In the genomic region with DNA sequence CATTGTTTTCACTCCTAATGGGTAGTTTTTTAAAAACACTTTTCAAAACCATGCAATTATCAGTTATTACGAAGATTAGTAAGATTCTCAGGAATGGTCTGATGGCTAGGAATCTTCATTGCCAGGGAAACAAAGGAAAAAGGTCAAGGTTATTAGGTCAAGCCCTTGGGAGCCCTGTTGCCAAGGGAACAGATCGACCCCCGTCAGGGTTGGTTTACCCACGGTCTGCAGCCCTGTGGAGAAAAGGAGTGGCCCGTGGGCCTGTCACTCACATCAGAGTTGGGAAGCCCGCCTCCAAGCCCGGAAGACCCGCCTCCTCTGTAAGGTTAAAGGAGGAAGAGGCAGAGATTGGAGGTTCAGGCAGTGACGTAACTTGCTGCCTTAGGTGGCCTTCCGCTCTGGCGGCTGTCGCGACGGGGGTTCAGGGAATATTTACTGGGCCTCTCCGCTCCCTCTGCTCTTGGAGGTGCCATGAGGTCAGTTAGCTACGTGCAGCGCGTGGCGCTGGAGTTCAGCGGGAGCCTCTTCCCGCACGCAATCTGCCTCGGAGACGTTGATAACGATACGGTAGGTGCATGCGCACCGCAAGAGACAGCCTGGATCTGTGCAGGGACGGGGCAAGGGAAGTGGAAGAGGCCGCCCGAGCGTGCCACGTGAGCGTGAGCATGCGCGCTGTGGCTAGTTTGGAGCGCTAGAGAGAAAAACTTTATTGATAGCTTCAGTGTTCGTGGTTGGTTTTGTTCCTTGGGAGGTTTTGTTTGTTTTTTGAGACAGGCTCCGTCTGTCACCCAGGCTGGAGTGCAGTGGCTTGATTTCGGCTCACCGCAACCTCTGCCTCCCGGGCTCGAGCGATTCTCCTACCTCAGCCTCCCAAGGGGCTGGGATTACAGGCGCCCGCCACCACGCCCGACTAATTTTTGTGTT, we compare ENCODE assay signal across 1 cellular context.
TF ChIP-seq lines count a peak whose summit lies in the region.

Gene ITFG2 (plus strand): TSS at position 379 of the 924 bp plus-strand sequence. CDS start 93 bp downstream, at position 472.

TF ChIP-seq in K562, 482 proteins besides CTCF, POLR2A, EP300 and RAD21 (continued from another document and continues in another):
- TF ChIP-seq, protein P1, sequence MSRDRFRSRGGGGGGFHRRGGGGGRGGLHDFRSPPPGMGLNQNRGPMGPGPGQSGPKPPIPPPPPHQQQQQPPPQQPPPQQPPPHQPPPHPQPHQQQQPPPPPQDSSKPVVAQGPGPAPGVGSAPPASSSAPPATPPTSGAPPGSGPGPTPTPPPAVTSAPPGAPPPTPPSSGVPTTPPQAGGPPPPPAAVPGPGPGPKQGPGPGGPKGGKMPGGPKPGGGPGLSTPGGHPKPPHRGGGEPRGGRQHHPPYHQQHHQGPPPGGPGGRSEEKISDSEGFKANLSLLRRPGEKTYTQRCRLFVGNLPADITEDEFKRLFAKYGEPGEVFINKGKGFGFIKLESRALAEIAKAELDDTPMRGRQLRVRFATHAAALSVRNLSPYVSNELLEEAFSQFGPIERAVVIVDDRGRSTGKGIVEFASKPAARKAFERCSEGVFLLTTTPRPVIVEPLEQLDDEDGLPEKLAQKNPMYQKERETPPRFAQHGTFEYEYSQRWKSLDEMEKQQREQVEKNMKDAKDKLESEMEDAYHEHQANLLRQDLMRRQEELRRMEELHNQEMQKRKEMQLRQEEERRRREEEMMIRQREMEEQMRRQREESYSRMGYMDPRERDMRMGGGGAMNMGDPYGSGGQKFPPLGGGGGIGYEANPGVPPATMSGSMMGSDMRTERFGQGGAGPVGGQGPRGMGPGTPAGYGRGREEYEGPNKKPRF (IDR thresholded peaks at IDR 0.05; ENCODE audit: low read depth, low read length) = no peak
- no peak for TF ChIP-seq SMC3 (conservative IDR thresholded peaks at IDR 0.05; ENCODE audit: insufficient read depth, low read depth, low read length)
- no peak for TF ChIP-seq PTRF (tag; IDR thresholded peaks at IDR 0.05)
- TF ChIP-seq, protein P2, sequence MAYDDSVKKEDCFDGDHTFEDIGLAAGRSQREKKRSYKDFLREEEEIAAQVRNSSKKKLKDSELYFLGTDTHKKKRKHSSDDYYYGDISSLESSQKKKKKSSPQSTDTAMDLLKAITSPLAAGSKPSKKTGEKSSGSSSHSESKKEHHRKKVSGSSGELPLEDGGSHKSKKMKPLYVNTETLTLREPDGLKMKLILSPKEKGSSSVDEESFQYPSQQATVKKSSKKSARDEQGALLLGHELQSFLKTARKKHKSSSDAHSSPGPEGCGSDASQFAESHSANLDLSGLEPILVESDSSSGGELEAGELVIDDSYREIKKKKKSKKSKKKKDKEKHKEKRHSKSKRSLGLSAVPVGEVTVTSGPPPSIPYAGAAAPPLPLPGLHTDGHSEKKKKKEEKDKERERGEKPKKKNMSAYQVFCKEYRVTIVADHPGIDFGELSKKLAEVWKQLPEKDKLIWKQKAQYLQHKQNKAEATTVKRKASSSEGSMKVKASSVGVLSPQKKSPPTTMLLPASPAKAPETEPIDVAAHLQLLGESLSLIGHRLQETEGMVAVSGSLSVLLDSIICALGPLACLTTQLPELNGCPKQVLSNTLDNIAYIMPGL (CRISPR knock-in tag; IDR thresholded peaks at IDR 0.05) = no peak
- TF ChIP-seq IFI16 (CRISPR knock-in tag; IDR thresholded peaks at IDR 0.05) = no peak
- TF ChIP-seq ZKSCAN8 (CRISPR knock-in tag; IDR thresholded peaks at IDR 0.05) = no peak
- TF ChIP-seq MEF2D (tag; conservative IDR thresholded peaks at IDR 0.05; ENCODE audit: low read depth) = no peak
- TF ChIP-seq, protein P3, sequence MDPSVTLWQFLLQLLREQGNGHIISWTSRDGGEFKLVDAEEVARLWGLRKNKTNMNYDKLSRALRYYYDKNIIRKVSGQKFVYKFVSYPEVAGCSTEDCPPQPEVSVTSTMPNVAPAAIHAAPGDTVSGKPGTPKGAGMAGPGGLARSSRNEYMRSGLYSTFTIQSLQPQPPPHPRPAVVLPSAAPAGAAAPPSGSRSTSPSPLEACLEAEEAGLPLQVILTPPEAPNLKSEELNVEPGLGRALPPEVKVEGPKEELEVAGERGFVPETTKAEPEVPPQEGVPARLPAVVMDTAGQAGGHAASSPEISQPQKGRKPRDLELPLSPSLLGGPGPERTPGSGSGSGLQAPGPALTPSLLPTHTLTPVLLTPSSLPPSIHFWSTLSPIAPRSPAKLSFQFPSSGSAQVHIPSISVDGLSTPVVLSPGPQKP (CRISPR knock-in tag; IDR thresholded peaks at IDR 0.05) = no peak
- TF ChIP-seq BRCA1 (IDR thresholded peaks at IDR 0.05) = no peak
- TF ChIP-seq BRCA1 (CRISPR knock-in tag; IDR thresholded peaks at IDR 0.05) = no peak
- TF ChIP-seq ZNF124 (CRISPR knock-in tag; IDR thresholded peaks at IDR 0.05) = no peak
- TF ChIP-seq SP1 (CRISPR knock-in tag; IDR thresholded peaks at IDR 0.05) = peak; percentile 67
- peak; percentile 80 for TF ChIP-seq TBP (optimal IDR thresholded peaks at IDR 0.05; ENCODE audit: low read depth, low read length)
- peak; percentile 90 for TF ChIP-seq NR2C1 (IDR thresholded peaks at IDR 0.05)
- peak; percentile 92 for TF ChIP-seq NR2C1 (tag; IDR thresholded peaks at IDR 0.05)
- no peak for TF ChIP-seq THRA (IDR thresholded peaks at IDR 0.05)
- no peak for TF ChIP-seq HNRNPL (IDR thresholded peaks at IDR 0.05; ENCODE audit: low read depth, low read length)
- peak in 1 of 2 experiments; percentile 62; a peak in 2 of 4 replicates for TF ChIP-seq SIN3A (IDR thresholded peaks at IDR 0.05; ENCODE audit: borderline replicate concordance in 2 of 2, control insufficient read depth in 1 of 2, low read depth in 2 of 2, low read length in 2 of 2)
- TF ChIP-seq ZNF274 (IDR thresholded peaks at IDR 0.05; ENCODE audit: borderline replicate concordance, low read depth, low read length) = no peak
- no peak for TF ChIP-seq RBM17 (IDR thresholded peaks at IDR 0.05; ENCODE audit: borderline replicate concordance, low read depth, low read length)
- peak; percentile 93 for TF ChIP-seq ZKSCAN1 (IDR thresholded peaks at IDR 0.05; ENCODE audit: low read depth, low read length)
- TF ChIP-seq ARID2 (IDR thresholded peaks at IDR 0.05) = no peak
- TF ChIP-seq RCOR1 (IDR thresholded peaks at IDR 0.05; ENCODE audit: borderline replicate concordance in 1 of 2, low read depth in 2 of 2, low read length in 2 of 2) = peak in 1 of 2 experiments; percentile 57; a peak in 1 of 4 replicates
- TF ChIP-seq MTF1 (CRISPR knock-in tag; IDR thresholded peaks at IDR 0.05; ENCODE audit: borderline replicate concordance) = no peak
- no peak for TF ChIP-seq BRF1 (IDR thresholded peaks at IDR 0.05; ENCODE audit: borderline replicate concordance, extremely low read depth, insufficient read length)
- no peak for TF ChIP-seq ZNF23 (CRISPR knock-in tag; IDR thresholded peaks at IDR 0.05)
- TF ChIP-seq HEY1 (CRISPR knock-in tag; IDR thresholded peaks at IDR 0.05; ENCODE audit: borderline replicate concordance) = no peak
- TF ChIP-seq NR3C1 (CRISPR knock-in tag; IDR thresholded peaks at IDR 0.05) = no peak
- TF ChIP-seq SRSF9 (IDR thresholded peaks at IDR 0.05; ENCODE audit: borderline replicate concordance, low read depth, low read length) = no peak
- TF ChIP-seq JUND (IDR thresholded peaks at IDR 0.05; ENCODE audit: borderline replicate concordance, low read depth, low read length) = peak; percentile 64; the same call in 1 of the 2 replicates
- TF ChIP-seq JUND (tag; IDR thresholded peaks at IDR 0.05; ENCODE audit: borderline replicate concordance, low read depth, low read length) = peak; percentile 78; the same call in 2 of the 3 replicates
- TF ChIP-seq ZNF551 (CRISPR knock-in tag; IDR thresholded peaks at IDR 0.05) = no peak
- TF ChIP-seq, protein P4, sequence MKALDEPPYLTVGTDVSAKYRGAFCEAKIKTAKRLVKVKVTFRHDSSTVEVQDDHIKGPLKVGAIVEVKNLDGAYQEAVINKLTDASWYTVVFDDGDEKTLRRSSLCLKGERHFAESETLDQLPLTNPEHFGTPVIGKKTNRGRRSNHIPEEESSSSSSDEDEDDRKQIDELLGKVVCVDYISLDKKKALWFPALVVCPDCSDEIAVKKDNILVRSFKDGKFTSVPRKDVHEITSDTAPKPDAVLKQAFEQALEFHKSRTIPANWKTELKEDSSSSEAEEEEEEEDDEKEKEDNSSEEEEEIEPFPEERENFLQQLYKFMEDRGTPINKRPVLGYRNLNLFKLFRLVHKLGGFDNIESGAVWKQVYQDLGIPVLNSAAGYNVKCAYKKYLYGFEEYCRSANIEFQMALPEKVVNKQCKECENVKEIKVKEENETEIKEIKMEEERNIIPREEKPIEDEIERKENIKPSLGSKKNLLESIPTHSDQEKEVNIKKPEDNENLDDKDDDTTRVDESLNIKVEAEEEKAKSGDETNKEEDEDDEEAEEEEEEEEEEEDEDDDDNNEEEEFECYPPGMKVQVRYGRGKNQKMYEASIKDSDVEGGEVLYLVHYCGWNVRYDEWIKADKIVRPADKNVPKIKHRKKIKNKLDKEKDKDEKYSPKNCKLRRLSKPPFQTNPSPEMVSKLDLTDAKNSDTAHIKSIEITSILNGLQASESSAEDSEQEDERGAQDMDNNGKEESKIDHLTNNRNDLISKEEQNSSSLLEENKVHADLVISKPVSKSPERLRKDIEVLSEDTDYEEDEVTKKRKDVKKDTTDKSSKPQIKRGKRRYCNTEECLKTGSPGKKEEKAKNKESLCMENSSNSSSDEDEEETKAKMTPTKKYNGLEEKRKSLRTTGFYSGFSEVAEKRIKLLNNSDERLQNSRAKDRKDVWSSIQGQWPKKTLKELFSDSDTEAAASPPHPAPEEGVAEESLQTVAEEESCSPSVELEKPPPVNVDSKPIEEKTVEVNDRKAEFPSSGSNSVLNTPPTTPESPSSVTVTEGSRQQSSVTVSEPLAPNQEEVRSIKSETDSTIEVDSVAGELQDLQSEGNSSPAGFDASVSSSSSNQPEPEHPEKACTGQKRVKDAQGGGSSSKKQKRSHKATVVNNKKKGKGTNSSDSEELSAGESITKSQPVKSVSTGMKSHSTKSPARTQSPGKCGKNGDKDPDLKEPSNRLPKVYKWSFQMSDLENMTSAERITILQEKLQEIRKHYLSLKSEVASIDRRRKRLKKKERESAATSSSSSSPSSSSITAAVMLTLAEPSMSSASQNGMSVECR (CRISPR knock-in tag; IDR thresholded peaks at IDR 0.05) = no peak; the same call in 1 of the 2 replicates
- TF ChIP-seq E2F8 (IDR thresholded peaks at IDR 0.05; ENCODE audit: low read depth, partially characterized antibody) = peak; percentile 58
- no peak for TF ChIP-seq ZBTB34 (CRISPR knock-in tag; IDR thresholded peaks at IDR 0.05)
- TF ChIP-seq RBM15 (IDR thresholded peaks at IDR 0.05; ENCODE audit: insufficient read depth, low read length) = no peak
- TF ChIP-seq TGIF2 (CRISPR knock-in tag; IDR thresholded peaks at IDR 0.05) = no peak
- TF ChIP-seq RBBP5 (IDR thresholded peaks at IDR 0.05; ENCODE audit: borderline replicate concordance, insufficient read depth, low read length, poor library complexity, severe bottlenecking) = peak; percentile 66
- TF ChIP-seq SRSF3 (IDR thresholded peaks at IDR 0.05; ENCODE audit: insufficient read depth, low read length) = no peak
- no peak for TF ChIP-seq STAT6 (CRISPR knock-in tag; IDR thresholded peaks at IDR 0.05)
